In genomic region chr6:8710668-8711431, GRCh38 we compare ENCODE assay signal across 9 cellular contexts.
"Had no signal": no experiment of that assay in that cellular context is flagged by ENCODE, and none has a peak within 500 bp of the region (broad histone marks: within the 10 kb centered on the region; RNA-seq: fewer than 3 reads in every experiment).

No MANE protein-coding gene starts in this region.

- ATAC-seq: GM23338, HepG2 had no signal

- H3K27ac ChIP-seq: HL-60 had no signal

- DNase-seq: H9, HCEC 1CT, HFFc6, KG1 had no signal

- FAIRE-seq: H1, H54, HepG2 had no signal

- H3K4me3 ChIP-seq: GM23338 had no signal

- H3K4me2 ChIP-seq: GM23338 had no signal
